Comparison of ENCODE assay signal across 19 cellular contexts in genomic region chr4:7864685-7865084, GRCh38.
DNase-seq lines count a peak whose midpoint lies in the region; ATAC-seq and TF ChIP-seq lines count a peak whose summit lies in the region.
"Had no signal": no experiment of that assay in that cellular context is flagged by ENCODE, and none has a peak within 500 bp of the region (broad histone marks: within the 10 kb centered on the region; RNA-seq: fewer than 3 reads in every experiment).

No MANE protein-coding gene starts in this region.

- ATAC-seq in CD8-positive, alpha-beta T cell = peak; percentile 15
- peak; percentile 13 for ATAC-seq in activated T-helper 17 cell treated with anti-CD3 and anti-CD28 coated beads, Interleukin-2, amount 50 U/mL, for 72 hours (replicated peaks)
- peak; percentile 25 to 37 (median 36) for ATAC-seq in natural killer cell
- ATAC-seq: GM12878, PC-3 had no signal

- no peak for TF ChIP-seq CTCF in CD8-positive, alpha-beta T cell (IDR thresholded peaks at IDR 0.05)
- TF ChIP-seq CTCF in natural killer cell (IDR thresholded peaks at IDR 0.05) = no peak

- H3K4me3 Mint-ChIP-seq in activated CD4-positive, alpha-beta memory T cell treated with anti-CD3 and anti-CD28 coated beads, Interleukin-2, amount 10 ng/mL, durations not matched to agents 7 days and 5 days = no peak overlapping the region
- H3K4me3 Mint-ChIP-seq in activated CD4-positive, alpha-beta memory T cell treated with anti-CD3 and anti-CD28 coated beads for 36 hours = no peak overlapping the region
- no peak overlapping the region for H3K4me3 Mint-ChIP-seq in CD8-positive, alpha-beta T cell
- no peak overlapping the region for H3K4me3 Mint-ChIP-seq in activated T-helper 17 cell treated with anti-CD3 and anti-CD28 coated beads, Interleukin-2, amount 50 U/mL, for 72 hours
- peak overlapping the region; percentile 73 for H3K4me3 Mint-ChIP-seq in natural killer cell
- H3K4me3 Mint-ChIP-seq in activated T-helper 2 cell treated with anti-CD3 and anti-CD28 coated beads, Interferon-gamma antibody, Interleukin-2, Interleukin-4, amounts not matched to agents 10 μg/mL and 5 μg/mL and 100 μg/mL, durations not matched to agents 14 hours and 24 hours and 36 hours (ENCODE audit: low read depth) = no peak overlapping the region

- H3K9me3 ChIP-seq in CD8-positive, alpha-beta T cell (ENCODE audit: low read length) = no peaks in the 10 kb centered on the region
- H3K9me3 ChIP-seq: MG63 had no signal

- CTCF ChIA-PET in activated CD4-positive, alpha-beta memory T cell treated with anti-CD3 and anti-CD28 coated beads, Interleukin-2, amount 10 ng/mL, durations not matched to agents 7 days and 5 days (lab: Charles Lee) = interaction anchor here (0.7 to 2.0 kb wide), 7 partner anchors 12 to 122 kb away, joined by 3 to 9 read pairs (median 3); no protein-coding TSS in a partner anchor
- CTCF ChIA-PET in activated CD4-positive, alpha-beta memory T cell treated with anti-CD3 and anti-CD28 coated beads for 36 hours (lab: Charles Lee) = interaction anchor here (1.2 to 2.0 kb wide), 6 partner anchors 9 to 96 kb away, joined by 4 to 9 read pairs (median 4); no protein-coding TSS in a partner anchor
- CTCF ChIA-PET in CD8-positive, alpha-beta T cell (lab: Charles Lee) = interaction anchor here (1.0 to 1.3 kb wide), 4 partner anchors 14 to 109 kb away, joined by 3 to 4 read pairs (median 4); no protein-coding TSS in a partner anchor

- intact Hi-C loops in activated CD4-positive, alpha-beta memory T cell treated with anti-CD3 and anti-CD28 coated beads for 36 hours (cut with micrococcal nuclease) = no loop called here
- intact Hi-C loops in CD8-positive, alpha-beta T cell (cut with DNase I, micrococcal nuclease) = loop anchor here in 1 of 2 experiments (1.0 kb wide), 1 partner anchor 9 kb away; no protein-coding TSS in a partner anchor
- intact Hi-C loops in natural killer cell (cut with micrococcal nuclease) = loop anchor here (5.0 kb wide), 1 partner anchor 103 kb away; no protein-coding TSS in a partner anchor
- intact Hi-C loops in activated T-helper 2 cell treated with anti-CD3 and anti-CD28 coated beads, Interferon-gamma antibody, Interleukin-2, Interleukin-4, amounts not matched to agents 10 μg/mL and 5 μg/mL and 100 μg/mL, durations not matched to agents 14 hours and 24 hours and 36 hours (cut with micrococcal nuclease) = loop anchor here (1.0 to 2.0 kb wide), 2 partner anchors 96 to 105 kb away; no protein-coding TSS in a partner anchor

- H3K36me3 ChIP-seq in CD8-positive, alpha-beta T cell (ENCODE audit: insufficient read depth, low read length) = no peaks in the 10 kb centered on the region

- H3K27me3 ChIP-seq in CD8-positive, alpha-beta T cell (ENCODE audit: insufficient read depth, low read length) = no peaks in the 10 kb centered on the region
- H3K27me3 ChIP-seq: MG63 had no signal

- DNase-seq in activated CD4-positive, alpha-beta memory T cell treated with anti-CD3 and anti-CD28 coated beads, Interleukin-2, amount 10 ng/mL, durations not matched to agents 7 days and 5 days = no peak
- DNase-seq in activated CD4-positive, alpha-beta memory T cell treated with anti-CD3 and anti-CD28 coated beads for 36 hours = no peak
- DNase-seq in CD8-positive, alpha-beta T cell = no peak
- DNase-seq in natural killer cell (no peak), hippocampal formation (lab: John Stamatoyannopoulos, UW) (no peak), DMS53 treated with DMSO at 0.1 percent for 48 hours (lab: John Stamatoyannopoulos, UW; ENCODE audit: unreplicated experiment) (no peak)
- DNase-seq in activated T-helper 2 cell treated with anti-CD3 and anti-CD28 coated beads, Interferon-gamma antibody, Interleukin-2, Interleukin-4, amounts not matched to agents 10 μg/mL and 5 μg/mL and 100 μg/mL, durations not matched to agents 14 hours and 24 hours and 36 hours (ENCODE audit: low spot score) = no peak
- DNase-seq: 8988T, GDM1, Karpas-422, MG63, NCI-H1105, NCI-H1694, NCI-H510A treated with DMSO at 0.1 percent for 48 hours, NCI-H82, PC-3 had no signal

- H3K9me3 Mint-ChIP-seq in activated CD4-positive, alpha-beta memory T cell treated with anti-CD3 and anti-CD28 coated beads, Interleukin-2, amount 10 ng/mL, durations not matched to agents 7 days and 5 days = peaks cover 4% of the 10 kb centered on the region
- H3K9me3 Mint-ChIP-seq in activated CD4-positive, alpha-beta memory T cell treated with anti-CD3 and anti-CD28 coated beads for 36 hours = peaks cover 3% of the 10 kb centered on the region
- H3K9me3 Mint-ChIP-seq in CD8-positive, alpha-beta T cell = peaks cover 6% of the 10 kb centered on the region
- peaks cover 7% of the 10 kb centered on the region for H3K9me3 Mint-ChIP-seq in activated T-helper 17 cell treated with anti-CD3 and anti-CD28 coated beads, Interleukin-2, amount 50 U/mL, for 72 hours
- H3K9me3 Mint-ChIP-seq in natural killer cell = peaks cover 2 to 6% of the 10 kb centered on the region in 2 donors
- H3K9me3 Mint-ChIP-seq in activated T-helper 2 cell treated with anti-CD3 and anti-CD28 coated beads, Interferon-gamma antibody, Interleukin-2, Interleukin-4, amounts not matched to agents 10 μg/mL and 5 μg/mL and 100 μg/mL, durations not matched to agents 14 hours and 24 hours and 36 hours = peaks cover 8% of the 10 kb centered on the region

- H3K36me3 Mint-ChIP-seq in activated CD4-positive, alpha-beta memory T cell treated with anti-CD3 and anti-CD28 coated beads, Interleukin-2, amount 10 ng/mL, durations not matched to agents 7 days and 5 days (ENCODE audit: low read depth) = no peaks in the 10 kb centered on the region
- H3K36me3 Mint-ChIP-seq in activated CD4-positive, alpha-beta memory T cell treated with anti-CD3 and anti-CD28 coated beads for 36 hours = peaks cover 37% of the 10 kb centered on the region
- peaks cover 14% of the 10 kb centered on the region for H3K36me3 Mint-ChIP-seq in CD8-positive, alpha-beta T cell
- peaks cover 30% of the 10 kb centered on the region for H3K36me3 Mint-ChIP-seq in activated T-helper 17 cell treated with anti-CD3 and anti-CD28 coated beads, Interleukin-2, amount 50 U/mL, for 72 hours (ENCODE audit: low read depth)
- peaks cover 10% of the 10 kb centered on the region for H3K36me3 Mint-ChIP-seq in natural killer cell
- peaks cover 44% of the 10 kb centered on the region for H3K36me3 Mint-ChIP-seq in activated T-helper 2 cell treated with anti-CD3 and anti-CD28 coated beads, Interferon-gamma antibody, Interleukin-2, Interleukin-4, amounts not matched to agents 10 μg/mL and 5 μg/mL and 100 μg/mL, durations not matched to agents 14 hours and 24 hours and 36 hours (ENCODE audit: low read depth)

- no peak overlapping the region for H3K27ac ChIP-seq in CD8-positive, alpha-beta T cell (ENCODE audit: low read depth, low read length)
- H3K27ac ChIP-seq: RWPE1 had no signal

- H3K27ac Mint-ChIP-seq in activated CD4-positive, alpha-beta memory T cell treated with anti-CD3 and anti-CD28 coated beads, Interleukin-2, amount 10 ng/mL, durations not matched to agents 7 days and 5 days = peak overlapping the region; percentile 33
- H3K27ac Mint-ChIP-seq in activated CD4-positive, alpha-beta memory T cell treated with anti-CD3 and anti-CD28 coated beads for 36 hours = no peak overlapping the region
- no peak overlapping the region for H3K27ac Mint-ChIP-seq in CD8-positive, alpha-beta T cell
- peak overlapping the region; percentile 92 for H3K27ac Mint-ChIP-seq in activated T-helper 17 cell treated with anti-CD3 and anti-CD28 coated beads, Interleukin-2, amount 50 U/mL, for 72 hours
- peak overlapping the region; percentile 74 to 92 for H3K27ac Mint-ChIP-seq in natural killer cell
- no peak overlapping the region for H3K27ac Mint-ChIP-seq in activated T-helper 2 cell treated with anti-CD3 and anti-CD28 coated beads, Interferon-gamma antibody, Interleukin-2, Interleukin-4, amounts not matched to agents 10 μg/mL and 5 μg/mL and 100 μg/mL, durations not matched to agents 14 hours and 24 hours and 36 hours

- POLR2A ChIA-PET in activated CD4-positive, alpha-beta memory T cell treated with anti-CD3 and anti-CD28 coated beads, Interleukin-2, amount 10 ng/mL, durations not matched to agents 7 days and 5 days (lab: Charles Lee) = interaction anchor here (1.6 to 1.9 kb wide), 2 partner anchors 10 kb away, joined by 3 to 5 read pairs; no protein-coding TSS in a partner anchor
- POLR2A ChIA-PET in activated CD4-positive, alpha-beta memory T cell treated with anti-CD3 and anti-CD28 coated beads for 36 hours (lab: Charles Lee) = interaction anchor here (1.0 to 1.2 kb wide), 2 partner anchors 10 to 12 kb away, joined by 3 to 4 read pairs; no protein-coding TSS in a partner anchor
- POLR2A ChIA-PET in CD8-positive, alpha-beta T cell (lab: Charles Lee) = interaction anchor here (0.6 to 2.2 kb wide), 5 partner anchors 10 to 75 kb away, joined by 3 to 8 read pairs (median 6); partner anchors contain the start of gene AFAP1

- H3K4me1 ChIP-seq in CD8-positive, alpha-beta T cell (ENCODE audit: insufficient read depth, low read length) = no peaks in the 10 kb centered on the region

- H3K4me3 ChIP-seq in CD8-positive, alpha-beta T cell (ENCODE audit: low read depth, low read length) = no peak overlapping the region
- H3K4me3 ChIP-seq: GM12878, MG63 had no signal

- H3K27me3 Mint-ChIP-seq in activated CD4-positive, alpha-beta memory T cell treated with anti-CD3 and anti-CD28 coated beads, Interleukin-2, amount 10 ng/mL, durations not matched to agents 7 days and 5 days = no peaks in the 10 kb centered on the region
- H3K27me3 Mint-ChIP-seq in activated CD4-positive, alpha-beta memory T cell treated with anti-CD3 and anti-CD28 coated beads for 36 hours = peaks cover 1% of the 10 kb centered on the region
- H3K27me3 Mint-ChIP-seq in CD8-positive, alpha-beta T cell (ENCODE audit: low read depth) = no peaks in the 10 kb centered on the region
- no peaks in the 10 kb centered on the region for H3K27me3 Mint-ChIP-seq in activated T-helper 17 cell treated with anti-CD3 and anti-CD28 coated beads, Interleukin-2, amount 50 U/mL, for 72 hours
- no peaks in the 10 kb centered on the region for H3K27me3 Mint-ChIP-seq in natural killer cell (ENCODE audit: low read depth in 2 of 2)
- no peaks in the 10 kb centered on the region for H3K27me3 Mint-ChIP-seq in activated T-helper 2 cell treated with anti-CD3 and anti-CD28 coated beads, Interferon-gamma antibody, Interleukin-2, Interleukin-4, amounts not matched to agents 10 μg/mL and 5 μg/mL and 100 μg/mL, durations not matched to agents 14 hours and 24 hours and 36 hours (ENCODE audit: low read depth)

- H3K4me1 Mint-ChIP-seq in activated CD4-positive, alpha-beta memory T cell treated with anti-CD3 and anti-CD28 coated beads, Interleukin-2, amount 10 ng/mL, durations not matched to agents 7 days and 5 days = peaks cover 29% of the 10 kb centered on the region
- H3K4me1 Mint-ChIP-seq in activated CD4-positive, alpha-beta memory T cell treated with anti-CD3 and anti-CD28 coated beads for 36 hours (ENCODE audit: low read depth) = peaks cover 38% of the 10 kb centered on the region
- H3K4me1 Mint-ChIP-seq in CD8-positive, alpha-beta T cell (ENCODE audit: low read depth) = peaks cover 8% of the 10 kb centered on the region
- H3K4me1 Mint-ChIP-seq in activated T-helper 17 cell treated with anti-CD3 and anti-CD28 coated beads, Interleukin-2, amount 50 U/mL, for 72 hours = peaks cover 22% of the 10 kb centered on the region
- peaks cover 14% of the 10 kb centered on the region in 2 donors for H3K4me1 Mint-ChIP-seq in natural killer cell
- H3K4me1 Mint-ChIP-seq in activated T-helper 2 cell treated with anti-CD3 and anti-CD28 coated beads, Interferon-gamma antibody, Interleukin-2, Interleukin-4, amounts not matched to agents 10 μg/mL and 5 μg/mL and 100 μg/mL, durations not matched to agents 14 hours and 24 hours and 36 hours (ENCODE audit: low read depth) = peaks cover 28% of the 10 kb centered on the region

Comparison
In these comparisons a context has a peak if more than half of its experiments do, and no peak if none do; other contexts are left out.
1. H3K27ac Mint-ChIP-seq: peak in activated CD4-positive, alpha-beta memory T cell treated with anti-CD3 and anti-CD28 coated beads, Interleukin-2, amount 10 ng/mL, durations not matched to agents 7 days and 5 days (single experiment), activated T-helper 17 cell treated with anti-CD3 and anti-CD28 coated beads, Interleukin-2, amount 50 U/mL, for 72 hours (single experiment) and natural killer cell (2 of 2); none in activated CD4-positive, alpha-beta memory T cell treated with anti-CD3 and anti-CD28 coated beads for 36 hours (single experiment), CD8-positive, alpha-beta T cell (single experiment) and activated T-helper 2 cell treated with anti-CD3 and anti-CD28 coated beads, Interferon-gamma antibody, Interleukin-2, Interleukin-4, amounts not matched to agents 10 μg/mL and 5 μg/mL and 100 μg/mL, durations not matched to agents 14 hours and 24 hours and 36 hours (single experiment).
2. Peak in every context shown above with its lines, with median percentiles within 50 percentile points of each other: ATAC-seq.